ENCODE assay signal across 8 cellular contexts in genomic region chr3:139676634-139677197, GRCh38. TPM values are rescaled to one million over a fixed set of nuclear protein-coding genes. Genes with fewer than 3 reads are reported as not detected.
DNase-seq lines count a peak whose midpoint lies in the region; ATAC-seq, FAIRE-seq and TF ChIP-seq lines count a peak whose summit lies in the region.

No MANE protein-coding gene starts in this region.

- CTCF ChIA-PET in A549 (lab: Yijun Ruan, JAX) (interaction anchor here (1.1 kb wide), 1 partner anchor 42 kb away, joined by 3 read pairs; no protein-coding TSS in a partner anchor), GM12878 (lab: Yijun Ruan, JAX) (interaction anchor here (2.7 kb wide), 1 partner anchor 249 kb away, joined by 7 read pairs; no protein-coding TSS in a partner anchor)

- H3K9me3 Mint-ChIP-seq in IgD-negative memory B cell, result no peaks in the 10 kb centered on the region
- H3K9me3 Mint-ChIP-seq in naive B cell, result no peaks in the 10 kb centered on the region

- TF ChIP-seq RAD21 in A549 (conservative IDR thresholded peaks at IDR 0.05 in 1 of 2, IDR thresholded peaks at IDR 0.05 in 1 of 2) (no peak), GM12878 (IDR thresholded peaks at IDR 0.05; ENCODE audit: insufficient read depth, low read depth, low read length) (no peak)

- in situ Hi-C loops in GM12878 (cut with MboI), result no loop called here

- H3K4me1 ChIP-seq in A549 (no peaks in the 10 kb centered on the region), GM12878 (ENCODE audit: control insufficient read depth, insufficient read depth, low read length) (no peaks in the 10 kb centered on the region)

- FAIRE-seq in A549 (lab: Jason Lieb, UNC), result no peak
- no peak for FAIRE-seq in GM12878 (lab: Jason Lieb, UNC)

- TF ChIP-seq CTCF in A549 (IDR thresholded peaks at IDR 0.05), result no peak
- TF ChIP-seq CTCF in GM12878 (IDR thresholded peaks at IDR 0.05 in 2 of 3, conservative IDR thresholded peaks at IDR 0.05 in 1 of 3; ENCODE audit: control insufficient read depth in 2 of 3, extremely low read depth in 1 of 3, insufficient read depth in 1 of 3, low read depth in 3 of 3, low read length in 3 of 3), result no peak

- peaks cover 0 to 2% of the 10 kb centered on the region in 2 experiments; a peak in 3 of 4 replicates for H3K27me3 ChIP-seq in GM12878 (replicated peaks in 1 of 2; ENCODE audit: control insufficient read depth in 2 of 2, insufficient read depth in 2 of 2, low read length in 1 of 2)

- POLR2A ChIA-PET in A549 (lab: Yijun Ruan, JAX) (no interaction called here), GM12878 (lab: Charles Lee) (no interaction called here)

- H3K79me2 ChIP-seq in GM12878 (ENCODE audit: control insufficient read depth, insufficient read depth, low read length), result no peaks in the 10 kb centered on the region

- H2AFZ ChIP-seq in GM12878 (ENCODE audit: control insufficient read depth, low read depth, low read length), result no peak overlapping the region

- RAD21 ChIA-PET in GM12878 (lab: Charles Lee; ENCODE audit: unreplicated experiment), result no interaction called here

- TF ChIP-seq POLR2A in A549 (IDR thresholded peaks at IDR 0.05; ENCODE audit: low read length) (no peak), GM12878 (IDR thresholded peaks at IDR 0.05; ENCODE audit: low read depth, low read length) (no peak)

- H3K4me1 Mint-ChIP-seq in IgD-negative memory B cell (peaks cover 4 to 7% (median 5%) of the 10 kb centered on the region in 3 donors), naive B cell (peaks cover 0 to 12% (median 12%) of the 10 kb centered on the region in 3 donors)

- DNase-seq in A549 (ENCODE audit: low read depth in 1 of 2, low spot score in 1 of 2) (no peak), GM12878 (ENCODE audit: low read depth, low spot score) (no peak), naive B cell (no peak), HuH-7 (ENCODE audit: low spot score) (no peak), medulla oblongata (ENCODE audit: extremely low spot score) (no peak), dermis blood vessel endothelial cell (no peak)

- no peaks in the 10 kb centered on the region for H4K20me1 ChIP-seq in GM12878 (ENCODE audit: control insufficient read depth, insufficient read depth)

- no peak overlapping the region; a peak in 1 of 6 replicates for H3K27ac ChIP-seq in A549
- H3K27ac ChIP-seq in GM12878 (ENCODE audit: control insufficient read depth, insufficient read depth), result no peak overlapping the region

- no peaks in the 10 kb centered on the region for H3K36me3 ChIP-seq in GM12878 (ENCODE audit: control insufficient read depth in 2 of 2, insufficient read depth in 2 of 2, low read length in 1 of 2)

- H3K36me3 Mint-ChIP-seq in IgD-negative memory B cell (no peaks in the 10 kb centered on the region), naive B cell (no peaks in the 10 kb centered on the region)

- ATAC-seq in A549, result no peak
- ATAC-seq in GM12878, result no peak
- ATAC-seq in naive B cell (ENCODE audit: low read depth in 2 of 2), result no peak
- ATAC-seq in GM21367 (IDR thresholded peaks at IDR 0.05; ENCODE audit: unreplicated experiment), result no peak

- H3K9me3 ChIP-seq in A549 (no peaks in the 10 kb centered on the region), GM12878 (replicated peaks; ENCODE audit: control insufficient read depth, insufficient read depth, low read length) (no peaks in the 10 kb centered on the region)

- H3K4me3 Mint-ChIP-seq in IgD-negative memory B cell, result peak overlapping the region; percentile 72 to 91 (median 83)
- H3K4me3 Mint-ChIP-seq in naive B cell, result peak overlapping the region; percentile 75 to 92 (median 86)

- H3K4me2 ChIP-seq in A549 (peak overlapping the region; percentile 70), GM12878 (ENCODE audit: control insufficient read depth, insufficient read depth) (peak overlapping the region; percentile 93; the same call in 1 of the 2 replicates)

- no peak overlapping the region for H3K27ac Mint-ChIP-seq in IgD-negative memory B cell
- H3K27ac Mint-ChIP-seq in naive B cell, result peak overlapping the region in 4 of 6 donors; percentile 13 to 98 (median 65)

- intact Hi-C loops in GM12878 (cut with micrococcal nuclease; ENCODE audit: unreplicated experiment), result no loop called here

- SMC1A ChIA-PET in GM12878 (lab: Charles Lee; ENCODE audit: uncharacterized antibody, unreplicated experiment), result no interaction called here

- no peak overlapping the region for H3K9ac ChIP-seq in GM12878 (ENCODE audit: control insufficient read depth, insufficient read depth, low read length)

- H3K4me3 ChIP-seq in A549, result peak overlapping the region; percentile 65; the same call in 2 of the 3 replicates
- H3K4me3 ChIP-seq in GM12878, result no peak overlapping the region

- TF ChIP-seq EP300 in A549 (IDR thresholded peaks at IDR 0.05) (no peak), GM12878 (IDR thresholded peaks at IDR 0.05; ENCODE audit: borderline replicate concordance in 1 of 2, control insufficient read depth in 1 of 2, low read depth in 2 of 2, low read length in 2 of 2) (no peak)

- H3K27me3 Mint-ChIP-seq in IgD-negative memory B cell (peaks cover 1% of the 10 kb centered on the region), naive B cell (peaks cover 0 to 23% (median 14%) of the 10 kb centered on the region in 3 donors)

- WGBS in A549 (ENCODE audit: missing lambda C conversion rate), result 88% methylated on average over 5 of the region's 5 CpGs
- 50% methylated on average over 5 of the region's 5 CpGs for WGBS in GM12878 (ENCODE audit: insufficient coverage, insufficient replicate concordance, low lambda C conversion rate, missing lambda C conversion rate)

- BruUV-seq in GM12878 (replicated peaks; lab: Mats Ljungman, UMichigan), result no TSS peak

TF ChIP-seq in A549, 52 proteins besides CTCF, POLR2A, EP300 and RAD21 (continues in another document):
- TF ChIP-seq MAFK (IDR thresholded peaks at IDR 0.05; ENCODE audit: partially characterized antibody) (no peak), GATA3 (IDR thresholded peaks at IDR 0.05; ENCODE audit: borderline replicate concordance) (no peak), POLR2AphosphoS2 (conservative IDR thresholded peaks at IDR 0.05; ENCODE audit: low read length) (no peak), HDAC2 (IDR thresholded peaks at IDR 0.05) (no peak), CHD4 (IDR thresholded peaks at IDR 0.05; ENCODE audit: borderline replicate concordance) (no peak), HES2 (IDR thresholded peaks at IDR 0.05) (no peak), KDM5A (IDR thresholded peaks at IDR 0.05) (no peak)

TF ChIP-seq in GM12878, 131 proteins besides CTCF, POLR2A, EP300 and RAD21:
- TF ChIP-seq SUZ12 (IDR thresholded peaks at IDR 0.05; ENCODE audit: unreplicated experiment) (no peak), SMARCA5 (IDR thresholded peaks at IDR 0.05) (no peak), PAX5 (IDR thresholded peaks at IDR 0.05; ENCODE audit: borderline replicate concordance, low read depth, low read length) (no peak), ETV6 (conservative IDR thresholded peaks at IDR 0.05 in 1 of 2, IDR thresholded peaks at IDR 0.05 in 1 of 2; ENCODE audit: borderline replicate concordance in 1 of 2, low read depth in 1 of 2) (no peak), ZNF207 (IDR thresholded peaks at IDR 0.05; ENCODE audit: borderline replicate concordance) (no peak), SP1 (IDR thresholded peaks at IDR 0.05; ENCODE audit: low read depth, low read length) (no peak)

RNA-seq across cellular contexts. Expression of gene NMNAT3, which starts 1.1 kb away (rescaled TPM):
- polyA plus RNA-seq in A549 (2011; rRNA removed) (2.6 and 2.9 TPM in 2 replicates), A549 (2017; fragmentation: RNase III; extraction: RNeasy Plus Mini Kit Qiagen cat#74134 plus additional on column Dnase treatment) (1.2 to 1.4 TPM (median 1.2 TPM) in 3 replicates), IgD-negative memory B cell (0.89 TPM), GM12878 (2011; rRNA removed) (0.53 and 0.92 TPM in 2 replicates), GM12878 (2014; fragmentation: Illumina TruSeq; extraction: Trizol) (0.03 TPM in 1 of 2 replicates, not detected in the other), GM12878 (2014; fragmentation: Nextera tagmentation; extraction: Ambion mirVana) (not detected), GM12878 (2014; rRNA removed) (0.04 TPM in 1 of 2 replicates, not detected in the other), GM12878 (2016; fragmentation: Nextera tagmentation; extraction: Ambion mirVana) (under 1 TPM; 0.11 to 0.16 TPM), naive B cell (ENCODE audit: low read depth in 6 of 6) (1 to 10 TPM in 5 of 6 donors, not detected in 1; 2.7 to 4.5 (median 3.3) TPM)
- 2.4 and 2.5 TPM in 2 replicates for polyA plus RNA-seq in A549 (2012; cell fraction: cytosol; rRNA removed)
- 1.8 and 3.0 TPM in 2 replicates for polyA plus RNA-seq in A549 (2012; cell fraction: nucleus; rRNA removed)
- polyA minus RNA-seq in A549 (2011; rRNA and poly(A)+ RNA removed), result 2.7 and 5.4 TPM in 2 replicates
- total RNA-seq in GM12878 (2013; cell fraction: nucleolus; rRNA removed), result 0.54 and 1.7 TPM in 2 replicates
- total RNA-seq in GM12878 (2014; rRNA removed) (under 0.01 TPM in 1 of 2 replicates, not detected in the other), GM12878 (2014; rRNA removed; fragmentation: Illumina TruSeq; extraction: Trizol) (under 0.01 TPM in 1 of 2 replicates, not detected in the other), GM12878 (2021) (0.16 TPM in 1 of 2 replicates, not detected in the other), dermis blood vessel endothelial cell (1.1 and 1.5 TPM in 2 replicates)
- polyA plus RNA-seq in GM12878 (2011; ENCODE audit: low read depth), result not detected
- polyA plus RNA-seq in GM12878 (2011; cell fraction: cytosol; rRNA removed), result 0.72 and 0.85 TPM in 2 replicates
- 1.0 and 1.4 TPM in 2 replicates for polyA plus RNA-seq in GM12878 (2011; cell fraction: nucleus; rRNA removed)
- 0.15 and 0.39 TPM in 2 replicates for polyA plus RNA-seq in GM12878 (2012)
- 0.51 and 1.9 TPM in 2 replicates for polyA minus RNA-seq in GM12878 (2011; rRNA and poly(A)+ RNA removed)
- polyA minus RNA-seq in GM12878 (2011; cell fraction: cytosol; rRNA and poly(A)+ RNA removed), result 0.42 TPM in 1 of 2 replicates, not detected in the other
- polyA minus RNA-seq in GM12878 (2011; cell fraction: nucleus; rRNA and poly(A)+ RNA removed), result 1.5 and 1.7 TPM in 2 replicates

Comparison
In these comparisons a context has a peak if more than half of its experiments do, and no peak if none do; other contexts are left out.
1. H3K27ac Mint-ChIP-seq: peak in naive B cell (4 of 6); none in IgD-negative memory B cell (0 of 3).